22 cellular contexts compared by ENCODE assay signal in genomic region chrX:81857192-81857591, GRCh38.
"Had no signal": no experiment of that assay in that cellular context is flagged by ENCODE, and none has a peak within 500 bp of the region (broad histone marks: within the 10 kb centered on the region; RNA-seq: fewer than 3 reads in every experiment).

No MANE protein-coding gene starts in this region.

- H3K4me1 ChIP-seq: Peyer's patch, SJCRH30 had no signal

- H3K9me3 ChIP-seq: Peyer's patch, SJCRH30 had no signal

- H3K36me3 ChIP-seq: Peyer's patch, SJCRH30 had no signal

- H3K4me3 Mint-ChIP-seq: T-cell; T-helper 1 cell treated with Interleukin-12 subunit alpha and Interleukin-12 subunit beta and Interleukin-4 antibody, amounts not matched to agents 30 μg/mL and 1 μg/mL, for 36 hours had no signal

- ATAC-seq: Right ventricle myocardium inferior, SK-N-SH treated with all-trans-retinoic acid at 6 μM for 48 hours, T-cell had no signal

- H3K4me2 ChIP-seq: PC-9 had no signal

- H3K27me3 ChIP-seq: Peyer's patch, SJCRH30 had no signal

- DNase-seq: KBM-7, NCI-H1092, NCI-H1105 treated with DMSO at 0.1 percent for 48 hours, NCI-H1417 treated with DMSO at 0.1 percent for 48 hours, NCI-H146, NCI-H1694 treated with DMSO at 0.1 percent for 48 hours, NCI-H1930, NCI-H2081, NCI-H2107, NCI-H2227 treated with DMSO at 0.1 percent for 48 hours, NCI-H524, NCI-H526 treated with DMSO at 0.1 percent for 48 hours, NCI-H748 treated with DMSO at 0.1 percent for 48 hours, OCI-M1, PC-9, Peyer's patch, SHP77 treated with DMSO at 0.1 percent for 48 hours, SJCRH30, T-cell had no signal

- H3K27ac ChIP-seq: PC-9, Peyer's patch, SJCRH30 had no signal

- H3K36me3 Mint-ChIP-seq: T-cell had no signal

- H3K27ac Mint-ChIP-seq: T-cell; T-helper 1 cell treated with Interleukin-12 subunit alpha and Interleukin-12 subunit beta and Interleukin-4 antibody, amounts not matched to agents 30 μg/mL and 1 μg/mL, for 36 hours had no signal

- H3K4me1 Mint-ChIP-seq: T-cell had no signal

- H3K4me3 ChIP-seq: PC-9, Peyer's patch, SJCRH30 had no signal

- H2AFZ ChIP-seq: PC-9 had no signal
